1 cellular context compared by ENCODE assay signal in genomic region chr19:9883231-9883758, GRCh38.
TF ChIP-seq lines count a peak whose summit lies in the region.

No MANE protein-coding gene starts in this region.

TF ChIP-seq in H1, 55 proteins besides CTCF, POLR2A, EP300 and RAD21:
- TF ChIP-seq HDAC6 (IDR thresholded peaks at IDR 0.05; ENCODE audit: low read depth, low read length) (no peak), EGR1 (IDR thresholded peaks at IDR 0.05; ENCODE audit: borderline replicate concordance, low read depth, low read length) (no peak), CBX8 (IDR thresholded peaks at IDR 0.05; ENCODE audit: borderline replicate concordance, low read depth, low read length) (no peak), RXRA (IDR thresholded peaks at IDR 0.05; ENCODE audit: insufficient read depth, low read depth, low read length) (no peak), SRF (IDR thresholded peaks at IDR 0.05; ENCODE audit: low read depth, low read length) (no peak), SIRT6 (IDR thresholded peaks at IDR 0.05; ENCODE audit: low read length) (no peak), KDM4A (IDR thresholded peaks at IDR 0.05; ENCODE audit: low read depth, low read length, severe bottlenecking) (no peak), HDAC2 (IDR thresholded peaks at IDR 0.05; ENCODE audit: borderline replicate concordance in 1 of 2, low read depth in 2 of 2, low read length in 2 of 2) (no peak), TAF1 (IDR thresholded peaks at IDR 0.05; ENCODE audit: low read depth, low read length) (no peak), CHD1 (IDR thresholded peaks at IDR 0.05; ENCODE audit: low read depth, low read length) (no peak), POLR2AphosphoS5 (IDR thresholded peaks at IDR 0.05; ENCODE audit: low read depth, low read length) (no peak), CREB1 (IDR thresholded peaks at IDR 0.05) (no peak), ZNF274 (IDR thresholded peaks at IDR 0.05; ENCODE audit: borderline replicate concordance, extremely low read depth, low read length) (no peak), KDM1A (IDR thresholded peaks at IDR 0.05; ENCODE audit: borderline replicate concordance, low read length) (no peak), MAX (IDR thresholded peaks at IDR 0.05) (no peak), MAFK (IDR thresholded peaks at IDR 0.05; ENCODE audit: low read depth, low read length) (no peak), CBX5 (IDR thresholded peaks at IDR 0.05; ENCODE audit: low read depth, low read length) (no peak), TAF7 (optimal IDR thresholded peaks at IDR 0.05; ENCODE audit: borderline replicate concordance, low read depth, low read length) (no peak)
